Comparison of ENCODE assay signal across 20 cellular contexts in the genomic region with DNA sequence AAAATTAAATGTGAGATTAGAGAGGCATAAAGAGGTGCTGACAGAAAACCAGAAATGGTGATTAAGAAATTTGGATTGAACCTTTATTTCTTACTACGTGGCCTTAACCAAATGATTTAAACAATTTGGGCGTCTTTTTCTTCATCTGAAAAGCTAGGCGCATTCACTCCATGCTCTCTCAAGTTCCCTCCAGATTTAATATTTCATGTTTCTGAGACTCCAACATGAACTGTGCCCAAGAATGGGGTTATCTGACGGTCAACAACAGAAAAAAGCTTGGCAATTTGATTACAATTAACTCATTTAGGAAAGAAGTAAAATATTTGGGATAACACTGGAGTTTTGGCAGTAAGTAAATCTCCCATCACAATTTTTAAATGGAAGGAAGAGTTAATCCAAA.
"Had no signal": no experiment of that assay in that cellular context is flagged by ENCODE, and none has a peak within 500 bp of the region (broad histone marks: within the 10 kb centered on the region; RNA-seq: fewer than 3 reads in every experiment).

No MANE protein-coding gene starts in this region.

- H3K9me3 Mint-ChIP-seq: activated CD4-positive, alpha-beta memory T cell treated with anti-CD3 and anti-CD28 coated beads, Interleukin-2, amount 10 ng/mL, durations not matched to agents 7 days and 5 days; central memory CD8-positive, alpha-beta T cell; dendritic cell treated with granulocyte-macrophage colony-stimulating factor and Interleukin-4, amounts not matched to agents 40 ng/mL and 50 ng/mL, for 4 days; effector memory CD8-positive, alpha-beta T cell had no signal

- H3K27me3 Mint-ChIP-seq: activated CD4-positive, alpha-beta memory T cell treated with anti-CD3 and anti-CD28 coated beads, Interleukin-2, amount 10 ng/mL, durations not matched to agents 7 days and 5 days; central memory CD8-positive, alpha-beta T cell; dendritic cell treated with granulocyte-macrophage colony-stimulating factor and Interleukin-4, amounts not matched to agents 40 ng/mL and 50 ng/mL, for 4 days; effector memory CD8-positive, alpha-beta T cell; naive thymus-derived CD4-positive, alpha-beta T cell; progenitor cell of endocrine pancreas had no signal

- H3K4me3 Mint-ChIP-seq: activated CD4-positive, alpha-beta memory T cell treated with anti-CD3 and anti-CD28 coated beads, Interleukin-2, amount 10 ng/mL, durations not matched to agents 7 days and 5 days; central memory CD8-positive, alpha-beta T cell; dendritic cell treated with granulocyte-macrophage colony-stimulating factor and Interleukin-4, amounts not matched to agents 40 ng/mL and 50 ng/mL, for 4 days; effector memory CD8-positive, alpha-beta T cell; mesothelial cell of epicardium; naive thymus-derived CD4-positive, alpha-beta T cell had no signal

- DNase-seq: activated CD4-positive, alpha-beta memory T cell treated with anti-CD3 and anti-CD28 coated beads, Interleukin-2, amount 10 ng/mL, durations not matched to agents 7 days and 5 days; activated CD4-positive, alpha-beta T cell treated with anti-CD3 and anti-CD28 coated beads for 1 hour; activated CD8-positive, alpha-beta memory T cell treated with anti-CD3 and anti-CD28 coated beads, Interleukin-2, amount 50 U/mL, for 4 hours; activated naive CD4-positive, alpha-beta T cell treated with Interleukin-2 at 50 U/mL for 16 hours; effector memory CD8-positive, alpha-beta T cell; erythroblast; glutamatergic neuron; naive thymus-derived CD4-positive, alpha-beta T cell; nucleus accumbens; right lobe of liver; stimulated activated CD4-positive, alpha-beta T cell treated with anti-CD3 and anti-CD28 coated beads, Interleukin-12 subunit alpha, Interleukin-12 subunit beta, amount 100 ng/mL, for 4 hours; stimulated activated naive CD4-positive, alpha-beta T cell; T1000 had no signal

- H3K4me1 ChIP-seq: right lobe of liver, suprapubic skin had no signal

- H3K27ac ChIP-seq: right lobe of liver had no signal

- H3K4me3 ChIP-seq: right lobe of liver, SJSA1, suprapubic skin had no signal

- H3K36me3 ChIP-seq: right lobe of liver, SJSA1, suprapubic skin had no signal

- H3K9me3 ChIP-seq: right lobe of liver, SJSA1, suprapubic skin had no signal

- ATAC-seq: effector memory CD8-positive, alpha-beta T cell; naive thymus-derived CD4-positive, alpha-beta T cell; right lobe of liver had no signal

- H3K27me3 ChIP-seq: right lobe of liver, SJSA1, suprapubic skin had no signal

- FAIRE-seq: urothelium cell line had no signal

- H3K36me3 Mint-ChIP-seq: mesothelial cell of epicardium had no signal

- H3K27ac Mint-ChIP-seq: activated CD4-positive, alpha-beta memory T cell treated with anti-CD3 and anti-CD28 coated beads, Interleukin-2, amount 10 ng/mL, durations not matched to agents 7 days and 5 days; dendritic cell treated with granulocyte-macrophage colony-stimulating factor and Interleukin-4, amounts not matched to agents 40 ng/mL and 50 ng/mL, for 4 days; mesothelial cell of epicardium; progenitor cell of endocrine pancreas had no signal
